ENCODE assay signal across 11 cellular contexts in the genomic region with DNA sequence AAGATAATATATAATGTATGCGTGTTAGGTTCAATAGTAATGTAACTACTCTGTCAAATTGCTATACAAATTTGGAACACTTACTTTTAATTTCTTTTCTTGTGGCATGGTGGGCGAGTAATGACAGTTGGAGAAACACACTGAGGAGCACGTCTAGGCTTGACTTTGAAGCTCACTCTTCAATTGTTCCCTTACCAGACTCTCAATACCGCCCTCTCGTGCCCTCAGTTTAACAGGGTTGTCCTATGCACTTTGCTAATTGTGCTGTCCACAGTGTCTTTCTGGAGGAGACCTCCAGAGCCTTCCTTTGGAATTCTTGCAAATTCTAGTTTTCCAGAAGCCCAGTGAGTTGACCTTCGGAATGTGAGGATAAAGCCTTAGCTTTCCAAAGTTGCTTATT.
DNase-seq lines count a peak whose midpoint lies in the region; ATAC-seq and TF ChIP-seq lines count a peak whose summit lies in the region.
"Had no signal": no experiment of that assay in that cellular context is flagged by ENCODE, and none has a peak within 500 bp of the region (broad histone marks: within the 10 kb centered on the region; RNA-seq: fewer than 3 reads in every experiment).

No MANE protein-coding gene starts in this region.

- H3K4me1 ChIP-seq in H9 (ENCODE audit: insufficient read depth, low read length) (peaks cover 8% of the 10 kb centered on the region; the same call in 1 of the 2 replicates), right cardiac atrium (ENCODE audit: control insufficient read depth, insufficient read depth, low read length) (no peaks in the 10 kb centered on the region)
- H3K4me1 ChIP-seq: tibial nerve had no signal

- H3K4me3 Mint-ChIP-seq in H9 (no peak overlapping the region), CD14-positive monocyte (no peak overlapping the region)

- H2BK12ac ChIP-seq in H9 (ENCODE audit: insufficient read length, low read depth, low read length): no peak overlapping the region

- no peak overlapping the region for H3K14ac ChIP-seq in H9 (ENCODE audit: insufficient read depth, low read length)

- no peak overlapping the region for H2AFZ ChIP-seq in H9 (ENCODE audit: low read length)

- TF ChIP-seq CTCF in AG10803 (conservative IDR thresholded peaks at IDR 0.05; ENCODE audit: low read length): no peak; the same call in 1 of the 2 replicates
- peak; percentile 49; the same call in 2 of the 3 replicates for TF ChIP-seq CTCF in H9 (conservative IDR thresholded peaks at IDR 0.05)
- TF ChIP-seq CTCF in fibroblast of the aortic adventitia (IDR thresholded peaks at IDR 0.05; ENCODE audit: insufficient read depth, low read length): peak; percentile 34
- TF ChIP-seq CTCF in CD14-positive monocyte (IDR thresholded peaks at IDR 0.05): no peak

- H3K9me3 Mint-ChIP-seq in H9 (no peaks in the 10 kb centered on the region; a peak in 1 of 5 replicates), CD14-positive monocyte (peaks cover 0 to 14% (median 3%) of the 10 kb centered on the region in 7 donors)

- no peak overlapping the region for H4K91ac ChIP-seq in H9 (ENCODE audit: insufficient read length, low read depth, low read length)

- H3K36me3 Mint-ChIP-seq in H9 (ENCODE audit: insufficient read depth in 1 of 3, low read depth in 3 of 3): no peaks in the 10 kb centered on the region; a peak in 1 of 7 replicates
- no peaks in the 10 kb centered on the region for H3K36me3 Mint-ChIP-seq in CD14-positive monocyte

- H3K27me3 ChIP-seq in H9 (ENCODE audit: insufficient read depth, low read length) (no peaks in the 10 kb centered on the region), right cardiac atrium (ENCODE audit: control insufficient read depth, insufficient read depth) (no peaks in the 10 kb centered on the region)
- H3K27me3 ChIP-seq: tibial nerve had no signal

- H3K56ac ChIP-seq in H9 (ENCODE audit: insufficient read length, low read depth, low read length): no peak overlapping the region

- H3K9me3 ChIP-seq in H9 (ENCODE audit: control insufficient read depth, low read depth, low read length) (no peaks in the 10 kb centered on the region), right cardiac atrium (ENCODE audit: control insufficient read depth, low read length) (no peaks in the 10 kb centered on the region)
- H3K9me3 ChIP-seq: tibial nerve had no signal

- H3K4me3 ChIP-seq in AG10803 (ENCODE audit: low read length) (no peak overlapping the region), fibroblast of the aortic adventitia (ENCODE audit: low read depth, low read length) (no peak overlapping the region), right cardiac atrium (ENCODE audit: low read length) (no peak overlapping the region)
- H3K4me3 ChIP-seq: tibial nerve had no signal

- no peak overlapping the region for H3K9ac ChIP-seq in H9 (ENCODE audit: extremely low read depth, insufficient read length, low read length)

- H3K4ac ChIP-seq in H9 (ENCODE audit: low read depth, low read length): no peak overlapping the region

- DNase-seq in AG10803 (ENCODE audit: low read depth) (peak; percentile 5), H9 (no peak), RPMI8226 (peak; percentile 50), fibroblast of the aortic adventitia (ENCODE audit: low read depth) (peak; percentile 26), CD14-positive monocyte (ENCODE audit: low spot score) (no peak), DMS153 treated with DMSO at 0.1 percent for 48 hours (lab: John Stamatoyannopoulos, UW; ENCODE audit: unreplicated experiment) (no peak), NK-92 (lab: John Stamatoyannopoulos, UW; ENCODE audit: unreplicated experiment) (no peak), right cardiac atrium (no peak)
- DNase-seq: NCI-H226; stimulated activated CD4-positive, alpha-beta T cell treated with anti-CD3 and anti-CD28 coated beads, Interleukin-2, amount 100 ng/mL, for 24 hours had no signal

- no peak overlapping the region for H3K23ac ChIP-seq in H9 (ENCODE audit: insufficient read length, low read depth, low read length)

- H3K18ac ChIP-seq in H9 (ENCODE audit: insufficient read length, low read depth, low read length): no peak overlapping the region

- H2BK120ac ChIP-seq in H9 (ENCODE audit: low read depth, low read length, poor library complexity, severe bottlenecking): no peak overlapping the region

- no peak overlapping the region for H2BK20ac ChIP-seq in H9 (ENCODE audit: low read depth, low read length, poor library complexity, severe bottlenecking)

- H4K5ac ChIP-seq in H9 (ENCODE audit: insufficient read length, low read depth, low read length): no peak overlapping the region

- H3K4me1 Mint-ChIP-seq in H9: peaks cover 11 to 15% of the 10 kb centered on the region in 2 experiments
- no peaks in the 10 kb centered on the region for H3K4me1 Mint-ChIP-seq in CD14-positive monocyte

- H3K27ac Mint-ChIP-seq in H9: no peak overlapping the region
- no peak overlapping the region for H3K27ac Mint-ChIP-seq in CD14-positive monocyte

- no peak overlapping the region for H3K27ac ChIP-seq in H9 (ENCODE audit: insufficient read length, low read depth, low read length)
- no peak overlapping the region for H3K27ac ChIP-seq in right cardiac atrium (ENCODE audit: low read length)
- H3K27ac ChIP-seq: tibial nerve had no signal

- H3K27me3 Mint-ChIP-seq in H9 (ENCODE audit: low read depth) (peaks cover 3% of the 10 kb centered on the region), CD14-positive monocyte (ENCODE audit: low read depth in 3 of 3) (peaks cover 1 to 4% (median 1%) of the 10 kb centered on the region in 3 donors)

- no peak overlapping the region for H3K4me2 ChIP-seq in H9 (ENCODE audit: insufficient read depth, insufficient read length, low read length)

- no peak overlapping the region for H2BK5ac ChIP-seq in H9 (ENCODE audit: insufficient read length, low read length)

- H3K79me1 ChIP-seq in H9 (ENCODE audit: insufficient read depth, low read depth, low read length, poor library complexity, severe bottlenecking): no peaks in the 10 kb centered on the region

- H2AK5ac ChIP-seq in H9 (ENCODE audit: insufficient read length, low read length): no peak overlapping the region

- H3K79me2 ChIP-seq in H9 (ENCODE audit: insufficient read depth, low read length): no peaks in the 10 kb centered on the region

- no peak overlapping the region for H3T11ph ChIP-seq in H9 (ENCODE audit: low read length)

- no peak for ATAC-seq in right cardiac atrium

- no peaks in the 10 kb centered on the region for H4K20me1 ChIP-seq in H9 (ENCODE audit: control insufficient read depth, insufficient read depth, insufficient read length)

- no CpG with 5 or more reads among the region's 6 CpGs for WGBS in H9 (ENCODE audit: extremely low coverage, insufficient read length, low lambda C conversion rate)
- 80% methylated on average over 6 of the region's 6 CpGs for WGBS in right cardiac atrium

- H3K23me2 ChIP-seq in H9 (ENCODE audit: insufficient read length, low read depth, low read length, poor library complexity, severe bottlenecking): no peaks in the 10 kb centered on the region

- intact Hi-C loops in CD14-positive monocyte (cut with micrococcal nuclease): no loop called here
- intact Hi-C loops in right cardiac atrium (cut with DNase I): no loop called here

- H4K8ac ChIP-seq in H9 (replicated peaks; ENCODE audit: insufficient read length, low read depth, low read length): no peak overlapping the region

- no peak overlapping the region for H2BK15ac ChIP-seq in H9 (ENCODE audit: low read depth, low read length)

Comparison
In these comparisons a context has a peak if more than half of its experiments do, and no peak if none do; other contexts are left out.
1. DNase-seq: peak in AG10803 (single experiment), RPMI8226 (single experiment) and fibroblast of the aortic adventitia (single experiment); none in H9 (single experiment), CD14-positive monocyte (single experiment), DMS153 treated with DMSO at 0.1 percent for 48 hours (single experiment), NK-92 (single experiment) and right cardiac atrium (0 of 3).
2. CTCF ChIP-seq: peak in H9 (single experiment) and fibroblast of the aortic adventitia (single experiment); none in AG10803 (single experiment) and CD14-positive monocyte (single experiment).